In genomic region chr6:16414205-16414604, GRCh38 we compare ENCODE assay signal across 9 cellular contexts.
DNase-seq lines count a peak whose midpoint lies in the region; ATAC-seq, FAIRE-seq and TF ChIP-seq lines count a peak whose summit lies in the region.
"Had no signal": no experiment of that assay in that cellular context is flagged by ENCODE, and none has a peak within 500 bp of the region (broad histone marks: within the 10 kb centered on the region; RNA-seq: fewer than 3 reads in every experiment).

No MANE protein-coding gene starts in this region.

- CTCF ChIA-PET in CD4-positive, alpha-beta T cell (lab: Charles Lee) = interaction anchor here (1.1 to 2.4 kb wide), 8 partner anchors 57 to 357 kb away, joined by 3 to 8 read pairs (median 4); partner anchors contain the start of gene ATXN1

- no peak for FAIRE-seq in GM19239 (lab: Jason Lieb, UNC)

- H3K36me3 Mint-ChIP-seq in CD4-positive, alpha-beta T cell (ENCODE audit: low read depth) = no peaks in the 10 kb centered on the region
- no peaks in the 10 kb centered on the region for H3K36me3 Mint-ChIP-seq in brain

- POLR2A ChIA-PET in CD4-positive, alpha-beta T cell (lab: Charles Lee) = interaction anchor here (1.2 to 1.6 kb wide), 2 partner anchors 238 to 348 kb away, joined by 3 to 4 read pairs; no protein-coding TSS in a partner anchor

- peak overlapping the region; percentile 80 for H3K27ac Mint-ChIP-seq in CD4-positive, alpha-beta T cell
- peak overlapping the region in 3 of 5 experiments; percentile 28 to 82 (median 56) for H3K27ac Mint-ChIP-seq in brain

- H3K4me1 Mint-ChIP-seq in CD4-positive, alpha-beta T cell (ENCODE audit: low read depth) = peaks cover 36% of the 10 kb centered on the region
- peaks cover 36% of the 10 kb centered on the region for H3K4me1 Mint-ChIP-seq in brain

- intact Hi-C loops in CD4-positive, alpha-beta T cell (cut with DNase I, micrococcal nuclease) = loop anchor here (5.0 kb wide), 2 partner anchors 82 to 98 kb away; no protein-coding TSS in a partner anchor

- no peaks in the 10 kb centered on the region for H3K27me3 Mint-ChIP-seq in CD4-positive, alpha-beta T cell
- no peaks in the 10 kb centered on the region for H3K27me3 Mint-ChIP-seq in brain

- no peaks in the 10 kb centered on the region for H3K9me3 Mint-ChIP-seq in CD4-positive, alpha-beta T cell
- no peaks in the 10 kb centered on the region for H3K9me3 Mint-ChIP-seq in brain

- DNase-seq in CD4-positive, alpha-beta T cell = peak in 2 of 10 experiments; percentile 4 to 13
- DNase-seq in GM19239 (ENCODE audit: insufficient read length, low spot score) (no peak), NCI-H2029 treated with DMSO at 0.1 percent for 48 hours (lab: John Stamatoyannopoulos, UW) (no peak), NCI-H1417 (lab: John Stamatoyannopoulos, UW) (no peak), NCI-H524 treated with DMSO at 0.1 percent for 48 hours (lab: John Stamatoyannopoulos, UW) (no peak)
- DNase-seq: Kasumi-1 had no signal

- H3K27me3 ChIP-seq in CD4-positive, alpha-beta T cell (ENCODE audit: control insufficient read depth, insufficient read depth, low read length) = no peaks in the 10 kb centered on the region

- H3K9me3 ChIP-seq in CD4-positive, alpha-beta T cell (ENCODE audit: control insufficient read depth, low read length) = no peaks in the 10 kb centered on the region

- H3K4me3 Mint-ChIP-seq in CD4-positive, alpha-beta T cell = peak overlapping the region; percentile 88
- H3K4me3 Mint-ChIP-seq in brain = peak overlapping the region in 1 of 5 experiments; percentile 78

- peak; percentile 46 for ATAC-seq in CD4-positive, alpha-beta T cell (ENCODE audit: poor library complexity)
- ATAC-seq in GM19397 (IDR thresholded peaks at IDR 0.05; ENCODE audit: unreplicated experiment) (peak; percentile 64), HG03342 (IDR thresholded peaks at IDR 0.05; ENCODE audit: unreplicated experiment) (peak; percentile 60)

- H3K27ac ChIP-seq in CD4-positive, alpha-beta T cell (ENCODE audit: low read depth, low read length) = peak overlapping the region; percentile 3

- TF ChIP-seq CTCF in CD4-positive, alpha-beta T cell (IDR thresholded peaks at IDR 0.05) = no peak
- no peak for TF ChIP-seq CTCF in brain (conservative IDR thresholded peaks at IDR 0.05)
